Comparison of ENCODE assay signal across 1 cellular context in genomic region chr16:30762991-30763725, GRCh38.
TF ChIP-seq lines count a peak whose summit lies in the region.

No MANE protein-coding gene starts in this region.

TF ChIP-seq in IMR-90, 13 proteins besides CTCF, POLR2A, EP300 and RAD21 (continued from another document):
- TF ChIP-seq USF2 (IDR thresholded peaks at IDR 0.05; ENCODE audit: low read depth, low read length): no peak
- TF ChIP-seq FOS (IDR thresholded peaks at IDR 0.05; ENCODE audit: low read depth, low read length): no peak
- no peak for TF ChIP-seq RFX5 (IDR thresholded peaks at IDR 0.05; ENCODE audit: low read depth, low read length)
- TF ChIP-seq CHD1 (IDR thresholded peaks at IDR 0.05; ENCODE audit: low read depth, low read length): no peak
